ENCODE assay signal across 8 cellular contexts in genomic region chr10:6200588-6201510, GRCh38. TPM values are rescaled to one million over a fixed set of nuclear protein-coding genes. Genes with fewer than 3 reads are reported as not detected.
DNase-seq lines count a peak whose midpoint lies in the region; ATAC-seq and TF ChIP-seq lines count a peak whose summit lies in the region.

No MANE protein-coding gene starts in this region.

- WGBS in ectodermal cell, 2 experiments = 2% methylated on average over 57 to 58 of the region's 64 CpGs
- 3 to 6% methylated on average over 12 to 34 of the region's 64 CpGs for WGBS in thyroid gland, 2 donors

- H3K36me3 ChIP-seq in H7 (replicated peaks; ENCODE audit: control insufficient read depth, insufficient read depth, low read length) (no peaks in the 10 kb centered on the region), ectodermal cell (ENCODE audit: control insufficient read depth, insufficient read depth, low read length) (no peaks in the 10 kb centered on the region), mucosa of descending colon (ENCODE audit: low read depth) (no peaks in the 10 kb centered on the region), thyroid gland (no peaks in the 10 kb centered on the region)

- peak; percentile 1 for ATAC-seq in mucosa of descending colon

- H3K27ac ChIP-seq in ectodermal cell (ENCODE audit: insufficient read depth, low read depth, low read length, poor library complexity, severe bottlenecking) (no peak overlapping the region), thyroid gland (peak overlapping the region in 1 of 3 donors; percentile 50)

- H3K4me1 ChIP-seq in ectodermal cell (ENCODE audit: control insufficient read depth, insufficient read depth, low read length) (peaks cover 16% of the 10 kb centered on the region), mucosa of descending colon (ENCODE audit: low read depth) (peaks cover 31% of the 10 kb centered on the region), thyroid gland (peaks cover 20 to 30% of the 10 kb centered on the region in 2 donors)

- H3K27me3 ChIP-seq in H7 (ENCODE audit: control insufficient read depth, insufficient read depth, low read length) (peaks cover 34% of the 10 kb centered on the region), ectodermal cell (ENCODE audit: control insufficient read depth, insufficient read depth, low read length, poor library complexity, severe bottlenecking) (peaks cover 49% of the 10 kb centered on the region), thyroid gland (no peaks in the 10 kb centered on the region)

- H3K4me3 ChIP-seq in AG10803 (ENCODE audit: low read length) (peak overlapping the region; percentile 63), H7 (ENCODE audit: insufficient read depth, low read depth, low read length) (peak overlapping the region; percentile 43), WI38 (ENCODE audit: low read depth, low read length) (peak overlapping the region; percentile 55), ectodermal cell (ENCODE audit: insufficient read depth, low read depth, low read length) (peak overlapping the region; percentile 32), mucosa of descending colon (no peak overlapping the region), thyroid gland (replicated peaks in 1 of 3) (peak overlapping the region in 1 of 3 donors; percentile 84)

- H3K9me3 ChIP-seq in ectodermal cell (ENCODE audit: control insufficient read depth, low read length) (no peaks in the 10 kb centered on the region), mucosa of descending colon (no peaks in the 10 kb centered on the region), thyroid gland (no peaks in the 10 kb centered on the region)

- peak; percentile 25 for DNase-seq in AG10803 (ENCODE audit: low read depth)
- peak; percentile 70 for DNase-seq in H7
- DNase-seq in mucosa of descending colon = peak; percentile 48 to 74 (median 67)
- DNase-seq in thyroid gland = peak; percentile 27 to 44
- no peak for DNase-seq in pons (ENCODE audit: low spot score)
- no peak for DNase-seq in NCI-H2081 treated with DMSO at 0.1 percent for 48 hours (lab: John Stamatoyannopoulos, UW)

- TF ChIP-seq POLR2A in thyroid gland (IDR thresholded peaks at IDR 0.05) = no peak

- intact Hi-C loops in mucosa of descending colon (cut with DNase I, micrococcal nuclease) = loop anchor here (5.0 to 10.0 kb wide), 2 partner anchors 201 to 204 kb away; no protein-coding TSS in a partner anchor
- intact Hi-C loops in thyroid gland (cut with DNase I) = loop anchor here (5.0 kb wide), 4 partner anchors 39 to 201 kb away; no protein-coding TSS in a partner anchor

- TF ChIP-seq CTCF in AG10803 (conservative IDR thresholded peaks at IDR 0.05; ENCODE audit: low read length) = no peak
- TF ChIP-seq CTCF in WI38 (IDR thresholded peaks at IDR 0.05; ENCODE audit: low read depth, low read length) = no peak
- TF ChIP-seq CTCF in mucosa of descending colon (IDR thresholded peaks at IDR 0.05) = no peak
- no peak for TF ChIP-seq CTCF in thyroid gland (IDR thresholded peaks at IDR 0.05)

RNA-seq across cellular contexts. Expression of gene PFKFB3, which starts 1.9 kb away (rescaled TPM):
- 14.6 and 20.1 TPM in 2 replicates for total RNA-seq in H7 (2014; rRNA removed; shearing (Covaris generic))
- 26.3 TPM for polyA plus RNA-seq in ectodermal cell (2013, experiment 1 of 4)
- polyA plus RNA-seq in ectodermal cell (2013, experiment 2 of 4) = 33.7 TPM
- polyA plus RNA-seq in ectodermal cell (2013, experiment 3 of 4) = 19.5 TPM
- 21.0 TPM for polyA plus RNA-seq in ectodermal cell (2013, experiment 4 of 4)
- total RNA-seq in mucosa of descending colon = 10 to 100 TPM; 19.3 to 39.0 (median 21.7) TPM
- 10 to 100 TPM in 2 of 4 donors, 1 to 10 TPM in 2; 8.4 to 11.8 (median 9.4) TPM for total RNA-seq in thyroid gland

Comparison
In these comparisons a context has a peak if more than half of its experiments do, and no peak if none do; other contexts are left out.
1. DNase-seq: peak in AG10803 (single experiment), H7 (single experiment), mucosa of descending colon (3 of 3) and thyroid gland (2 of 2); none in pons (single experiment) and NCI-H2081 treated with DMSO at 0.1 percent for 48 hours (single experiment).